In the genomic region with DNA sequence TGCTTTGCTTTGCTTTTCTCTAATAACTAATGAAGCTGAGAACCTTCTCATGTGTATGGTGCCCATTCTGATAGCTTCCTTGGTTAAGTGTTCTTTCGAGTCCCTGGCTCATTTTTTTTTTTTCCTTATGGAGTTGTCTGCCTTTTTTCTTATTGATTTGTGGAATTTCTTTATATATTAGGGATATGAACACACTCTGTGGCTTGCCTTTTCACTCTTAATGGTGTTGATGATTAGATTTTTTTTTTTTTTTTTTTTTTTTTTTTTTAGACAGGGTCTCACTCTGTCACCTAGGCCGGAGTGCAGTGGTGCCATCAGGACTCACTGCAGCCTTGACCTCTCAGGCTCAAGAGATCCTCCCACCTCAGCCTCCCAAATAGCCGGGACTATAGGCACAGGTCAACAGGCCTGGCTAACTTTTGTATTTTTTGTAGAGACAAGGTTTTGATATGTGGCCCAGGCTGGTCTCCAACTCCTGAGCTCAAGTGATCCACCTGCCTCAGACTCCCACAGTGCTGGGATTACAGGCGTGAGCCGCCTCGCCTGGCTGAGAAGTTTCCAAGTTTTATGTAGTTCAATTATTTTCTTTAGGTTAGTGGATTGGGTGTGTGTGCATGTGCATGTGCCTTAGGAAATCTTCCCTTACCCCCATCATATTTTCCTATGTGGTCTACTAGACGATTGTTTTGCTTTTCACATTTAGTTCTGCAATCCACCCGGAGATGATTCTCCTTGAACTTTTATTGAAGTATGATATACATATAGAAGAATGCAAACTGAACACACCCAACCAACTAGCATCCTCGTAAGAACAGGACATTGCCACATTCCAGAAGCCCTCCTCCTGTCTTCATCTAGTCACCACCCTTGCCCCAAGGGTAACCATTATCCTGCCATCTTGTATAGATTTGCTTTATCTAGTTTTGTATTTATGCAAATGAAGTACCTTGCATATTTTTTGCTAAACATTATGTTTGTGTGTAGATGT, we compare ENCODE assay signal across 10 cellular contexts. TPM values are rescaled to one million over a fixed set of nuclear protein-coding genes. Genes with fewer than 3 reads are reported as not detected.
A peak's percentile ranks its signal among the peaks of the same experiment; 100 is the strongest.
DNase-seq lines count a peak whose midpoint lies in the region; ATAC-seq and TF ChIP-seq lines count a peak whose summit lies in the region.
"Had no signal": no experiment of that assay in that cellular context is flagged by ENCODE, and none has a peak within 500 bp of the region (broad histone marks: within the 10 kb centered on the region; RNA-seq: fewer than 3 reads in every experiment).

No MANE protein-coding gene starts in this region.

- H3K4me3 ChIP-seq in DOHH2 (ENCODE audit: low read length): peak overlapping the region; percentile 100
- H3K4me3 ChIP-seq in MG63: peak overlapping the region; percentile 98
- H3K4me3 ChIP-seq in neural cell (ENCODE audit: low read length): peak overlapping the region; percentile 93
- H3K4me3 ChIP-seq in brain microvascular endothelial cell (ENCODE audit: low read depth, low read length): no peak overlapping the region
- no peak overlapping the region for H3K4me3 ChIP-seq in left lung

- no peak overlapping the region for H3K27ac ChIP-seq in DOHH2 (ENCODE audit: low read depth, low read length)
- no peak overlapping the region for H3K27ac ChIP-seq in neural cell (ENCODE audit: low read length)
- H3K27ac ChIP-seq in brain microvascular endothelial cell: no peak overlapping the region
- no peak overlapping the region for H3K27ac ChIP-seq in left lung

- H3K27ac Mint-ChIP-seq in chondrocyte (ENCODE audit: unreplicated experiment): peak overlapping the region; percentile 91

- in situ Hi-C loops in brain microvascular endothelial cell (cut with HindIII; ENCODE audit: low pct_ligation_motif_present, low sequenced_read_pairs): no loop called here

- H3K4me2 ChIP-seq in DOHH2 (ENCODE audit: low read length) (peak overlapping the region; percentile 97), neural cell (ENCODE audit: low read length) (peak overlapping the region; percentile 54)

- ATAC-seq in left lung (no peak), HG03521 (IDR thresholded peaks at IDR 0.05; ENCODE audit: unreplicated experiment) (no peak)

- H3K9me2 ChIP-seq in DOHH2 (replicated peaks; ENCODE audit: control insufficient read depth, low read length) (no peaks in the 10 kb centered on the region), neural cell (ENCODE audit: insufficient read depth, low read length) (no peaks in the 10 kb centered on the region)

- no peak overlapping the region for H2AFZ ChIP-seq in neural cell (ENCODE audit: low read depth, low read length)

- H4K20me1 ChIP-seq in DOHH2 (ENCODE audit: control insufficient read depth, insufficient read depth, low read depth, low read length): peaks cover 19% of the 10 kb centered on the region
- H4K20me1 ChIP-seq in neural cell (ENCODE audit: insufficient read depth): peaks cover 3% of the 10 kb centered on the region

- TF ChIP-seq EP300 in neural cell (conservative IDR thresholded peaks at IDR 0.05; ENCODE audit: poor library complexity, severe bottlenecking): no peak

- no peaks in the 10 kb centered on the region for H3K36me3 Mint-ChIP-seq in chondrocyte (ENCODE audit: low read depth)

- H3K4me1 ChIP-seq in DOHH2 (ENCODE audit: control insufficient read depth, low read length) (peaks cover 29% of the 10 kb centered on the region), left lung (peaks cover 11 to 37% of the 10 kb centered on the region in 2 donors)

- TF ChIP-seq RAD21 in neural cell (conservative IDR thresholded peaks at IDR 0.05): no peak

- H3K9me3 ChIP-seq in DOHH2 (ENCODE audit: control insufficient read depth, insufficient read depth, low read length) (no peaks in the 10 kb centered on the region), MG63 (no peaks in the 10 kb centered on the region), neural cell (ENCODE audit: low read length) (no peaks in the 10 kb centered on the region), left lung (no peaks in the 10 kb centered on the region)

- H3K27me3 Mint-ChIP-seq in chondrocyte (ENCODE audit: low read depth): no peaks in the 10 kb centered on the region

- H3K27me3 ChIP-seq in DOHH2 (ENCODE audit: control insufficient read depth, low read length): no peaks in the 10 kb centered on the region
- H3K27me3 ChIP-seq in MG63: no peaks in the 10 kb centered on the region
- H3K27me3 ChIP-seq in neural cell (ENCODE audit: insufficient read depth, low read depth, low read length): no peaks in the 10 kb centered on the region
- H3K27me3 ChIP-seq in brain microvascular endothelial cell (replicated peaks): no peaks in the 10 kb centered on the region
- no peaks in the 10 kb centered on the region for H3K27me3 ChIP-seq in left lung

- H3K9me3 Mint-ChIP-seq in chondrocyte (ENCODE audit: low read depth): no peaks in the 10 kb centered on the region

- DNase-seq in MG63 (peak; percentile 37), chondrocyte (ENCODE audit: low spot score) (no peak), brain microvascular endothelial cell (no peak), Kasumi-1 (lab: John Stamatoyannopoulos, UW) (no peak), left lung (no peak)
- DNase-seq: NCI-H1105; stimulated activated naive CD4-positive, alpha-beta T cell had no signal

- H3K4me3 Mint-ChIP-seq in chondrocyte (ENCODE audit: unreplicated experiment): peak overlapping the region; percentile 89

- H3F3A ChIP-seq in DOHH2 (ENCODE audit: control insufficient read depth, insufficient read depth): peaks cover 19% of the 10 kb centered on the region
- H3F3A ChIP-seq in neural cell (ENCODE audit: insufficient read depth, low read length, poor library complexity, severe bottlenecking): peaks cover 8% of the 10 kb centered on the region

- TF ChIP-seq CTCF in DOHH2 (IDR thresholded peaks at IDR 0.05; ENCODE audit: low read depth, low read length, poor library complexity, severe bottlenecking): no peak
- TF ChIP-seq CTCF in chondrocyte (IDR thresholded peaks at IDR 0.05): no peak
- no peak for TF ChIP-seq CTCF in neural cell (IDR thresholded peaks at IDR 0.05; ENCODE audit: poor library complexity, severe bottlenecking)
- no peak for TF ChIP-seq CTCF in brain microvascular endothelial cell (IDR thresholded peaks at IDR 0.05; ENCODE audit: low read depth, low read length, missing control alignments)
- TF ChIP-seq CTCF in left lung (IDR thresholded peaks at IDR 0.05): no peak

- H3K36me3 ChIP-seq in DOHH2 (ENCODE audit: control insufficient read depth, low read length): peaks cover 36% of the 10 kb centered on the region
- H3K36me3 ChIP-seq in MG63: peaks cover 26% of the 10 kb centered on the region
- H3K36me3 ChIP-seq in neural cell (ENCODE audit: insufficient read depth, low read length): no peaks in the 10 kb centered on the region
- no peaks in the 10 kb centered on the region for H3K36me3 ChIP-seq in brain microvascular endothelial cell (replicated peaks)
- H3K36me3 ChIP-seq in left lung: no peaks in the 10 kb centered on the region

- no peak overlapping the region for H3K9ac ChIP-seq in neural cell (ENCODE audit: low read length)

- H3K79me2 ChIP-seq in DOHH2 (ENCODE audit: control insufficient read depth, low read length) (peaks cover 48% of the 10 kb centered on the region), neural cell (replicated peaks; ENCODE audit: insufficient read depth, low read length) (peaks cover 33% of the 10 kb centered on the region)

- H3K4me1 Mint-ChIP-seq in chondrocyte (ENCODE audit: low read depth): peaks cover 39% of the 10 kb centered on the region

- intact Hi-C loops in left lung (cut with DNase I): no loop called here

TF ChIP-seq in neural cell, 6 proteins besides CTCF, POLR2A, EP300 and RAD21:
- TF ChIP-seq, protein P1, sequence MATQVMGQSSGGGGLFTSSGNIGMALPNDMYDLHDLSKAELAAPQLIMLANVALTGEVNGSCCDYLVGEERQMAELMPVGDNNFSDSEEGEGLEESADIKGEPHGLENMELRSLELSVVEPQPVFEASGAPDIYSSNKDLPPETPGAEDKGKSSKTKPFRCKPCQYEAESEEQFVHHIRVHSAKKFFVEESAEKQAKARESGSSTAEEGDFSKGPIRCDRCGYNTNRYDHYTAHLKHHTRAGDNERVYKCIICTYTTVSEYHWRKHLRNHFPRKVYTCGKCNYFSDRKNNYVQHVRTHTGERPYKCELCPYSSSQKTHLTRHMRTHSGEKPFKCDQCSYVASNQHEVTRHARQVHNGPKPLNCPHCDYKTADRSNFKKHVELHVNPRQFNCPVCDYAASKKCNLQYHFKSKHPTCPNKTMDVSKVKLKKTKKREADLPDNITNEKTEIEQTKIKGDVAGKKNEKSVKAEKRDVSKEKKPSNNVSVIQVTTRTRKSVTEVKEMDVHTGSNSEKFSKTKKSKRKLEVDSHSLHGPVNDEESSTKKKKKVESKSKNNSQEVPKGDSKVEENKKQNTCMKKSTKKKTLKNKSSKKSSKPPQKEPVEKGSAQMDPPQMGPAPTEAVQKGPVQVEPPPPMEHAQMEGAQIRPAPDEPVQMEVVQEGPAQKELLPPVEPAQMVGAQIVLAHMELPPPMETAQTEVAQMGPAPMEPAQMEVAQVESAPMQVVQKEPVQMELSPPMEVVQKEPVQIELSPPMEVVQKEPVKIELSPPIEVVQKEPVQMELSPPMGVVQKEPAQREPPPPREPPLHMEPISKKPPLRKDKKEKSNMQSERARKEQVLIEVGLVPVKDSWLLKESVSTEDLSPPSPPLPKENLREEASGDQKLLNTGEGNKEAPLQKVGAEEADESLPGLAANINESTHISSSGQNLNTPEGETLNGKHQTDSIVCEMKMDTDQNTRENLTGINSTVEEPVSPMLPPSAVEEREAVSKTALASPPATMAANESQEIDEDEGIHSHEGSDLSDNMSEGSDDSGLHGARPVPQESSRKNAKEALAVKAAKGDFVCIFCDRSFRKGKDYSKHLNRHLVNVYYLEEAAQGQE (IDR thresholded peaks at IDR 0.05; ENCODE audit: borderline replicate concordance): no peak
- TF ChIP-seq TAF1 (IDR thresholded peaks at IDR 0.05; ENCODE audit: low read depth): no peak
TF ChIP-seq in neural cell: peak in this region for 0.

RNA-seq across cellular contexts. Expression of gene SNRPA1, which starts 1.7 kb away (rescaled TPM):
- total RNA-seq in MG63 (2014; rRNA removed; shearing (Covaris generic); ENCODE audit: low replicate concordance): 134 and 190 TPM in 2 replicates
- total RNA-seq in chondrocyte: 35.5 to 68.0 TPM (median 35.7 TPM) in 3 replicates
- polyA plus RNA-seq in neural cell: 34.7 and 53.6 TPM in 2 replicates
- polyA minus RNA-seq in neural cell: 30.7 and 38.1 TPM in 2 replicates
- total RNA-seq in left lung: 10 to 100 TPM; 34.4 to 49.9 TPM

RNA-seq across cellular contexts. Expression of gene SELENOS, which starts 19.4 kb away (rescaled TPM):
- 131 and 133 TPM in 2 replicates for total RNA-seq in MG63 (2014; rRNA removed; shearing (Covaris generic); ENCODE audit: low replicate concordance)
- total RNA-seq in chondrocyte: 68.0 to 87.8 TPM (median 84.8 TPM) in 3 replicates
- 128 and 136 TPM in 2 replicates for polyA plus RNA-seq in neural cell
- 54.8 and 54.9 TPM in 2 replicates for polyA minus RNA-seq in neural cell
- total RNA-seq in left lung: 10 to 100 TPM; 62.8 to 78.7 TPM

RNA-seq across cellular contexts. Expression of gene CHSY1, which starts 44.9 kb away (rescaled TPM):
- 9.5 and 11.0 TPM in 2 replicates for total RNA-seq in MG63 (2014; rRNA removed; shearing (Covaris generic); ENCODE audit: low replicate concordance)
- total RNA-seq in chondrocyte (41.2 to 60.9 TPM (median 58.5 TPM) in 3 replicates), left lung (10 to 100 TPM; 33.3 to 34.6 TPM)
- 16.1 and 18.1 TPM in 2 replicates for polyA plus RNA-seq in neural cell
- polyA minus RNA-seq in neural cell: 39.7 and 43.2 TPM in 2 replicates

Comparison
In these comparisons a context has a peak if more than half of its experiments do, and no peak if none do; other contexts are left out.
1. H3K4me3 ChIP-seq: peak in DOHH2 (single experiment), MG63 (single experiment) and neural cell (single experiment); none in brain microvascular endothelial cell (single experiment) and left lung (0 of 2).